Comparison of ENCODE assay signal across 28 cellular contexts in the genomic region with DNA sequence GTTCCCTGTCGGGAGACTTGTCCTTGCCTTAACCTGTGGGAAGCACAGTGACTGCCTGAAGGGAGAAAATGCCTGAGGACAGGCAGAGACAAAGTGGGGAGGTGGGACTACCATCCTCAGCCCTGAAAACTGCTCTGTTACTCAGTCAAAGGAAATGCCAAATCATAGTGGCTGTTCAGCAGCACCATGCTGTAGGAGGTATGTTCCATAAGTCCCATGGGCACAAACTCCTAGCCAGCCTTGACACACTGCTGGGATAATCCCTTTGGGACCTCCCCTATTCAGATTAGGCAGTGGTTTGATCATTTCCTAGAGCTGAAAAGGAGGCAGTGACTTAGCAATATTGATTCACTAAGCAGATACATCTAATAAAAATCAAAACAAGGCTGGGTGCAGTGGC.
"Had no signal": no experiment of that assay in that cellular context is flagged by ENCODE, and none has a peak within 500 bp of the region (broad histone marks: within the 10 kb centered on the region; RNA-seq: fewer than 3 reads in every experiment).

No MANE protein-coding gene starts in this region.

- H3K27me3 Mint-ChIP-seq: activated CD8-positive, alpha-beta T cell treated with anti-CD3 and anti-CD28 coated beads for 36 hours; activated naive CD4-positive, alpha-beta T cell treated with anti-CD3 and anti-CD28 coated beads, Interleukin-2, amount 10 ng/mL, durations not matched to agents 7 days and 5 days; activated naive CD8-positive, alpha-beta T cell treated with anti-CD3 and anti-CD28 coated beads for 36 hours had no signal

- H3K9ac ChIP-seq: SK-N-SH had no signal

- H3K36me3 ChIP-seq: adrenal gland, Peyer's patch, WERI-Rb-1 had no signal

- H3K4me2 ChIP-seq: SK-N-SH had no signal

- H3K27ac ChIP-seq: adrenal gland, Peyer's patch, RWPE1, SJCRH30, WERI-Rb-1 had no signal

- H3K4me1 ChIP-seq: adrenal gland, Peyer's patch, SJCRH30 had no signal

- DNase-seq: activated CD4-positive, alpha-beta T cell treated with anti-CD3 and anti-CD28 coated beads for 4 hours; activated CD8-positive, alpha-beta memory T cell treated with anti-CD3 and anti-CD28 coated beads, Interleukin-2, amount 50 U/mL, for 4 hours; activated CD8-positive, alpha-beta T cell treated with anti-CD3 and anti-CD28 coated beads for 36 hours; activated gamma-delta T cell treated with Interleukin-2 at 50 U/mL for 16 hours; activated naive CD4-positive, alpha-beta T cell treated with anti-CD3 and anti-CD28 coated beads, Interleukin-2, amount 10 ng/mL, durations not matched to agents 7 days and 5 days; activated naive CD8-positive, alpha-beta T cell treated with anti-CD3 and anti-CD28 coated beads for 36 hours; activated T-cell treated with anti-CD3 and anti-CD28 coated beads, Interleukin-2, amount 50 U/mL, for 72 hours; adrenal gland; anterior cingulate cortex; caudate nucleus; KG1; MV-4-11; NCI-H1092 treated with DMSO at 0.1 percent for 48 hours; NCI-H1417 treated with DMSO at 0.1 percent for 48 hours; NCI-H1694 treated with DMSO at 0.1 percent for 48 hours; NCI-H2029 treated with DMSO at 0.1 percent for 48 hours; NCI-H345; NCI-H510A; NCI-H526 treated with DMSO at 0.1 percent for 48 hours; Peyer's patch; Right ventricle myocardium superior; SJCRH30; SK-N-SH; T-helper 1 cell; WERI-Rb-1 had no signal

- ATAC-seq: activated CD4-positive, CD25-positive, alpha-beta regulatory T cell treated with anti-CD3 and anti-CD28 coated beads, Interleukin-2, amount 50 U/mL, for 24 hours; activated CD8-positive, alpha-beta T cell treated with anti-CD3 and anti-CD28 coated beads for 36 hours; activated T-cell treated with anti-CD3 and anti-CD28 coated beads, Interleukin-2, amount 50 U/mL, for 72 hours had no signal

- H3K27me3 ChIP-seq: adrenal gland, Peyer's patch, SJCRH30 had no signal

- H3K4me3 Mint-ChIP-seq: activated CD8-positive, alpha-beta T cell treated with anti-CD3 and anti-CD28 coated beads for 36 hours; activated naive CD4-positive, alpha-beta T cell treated with anti-CD3 and anti-CD28 coated beads, Interleukin-2, amount 10 ng/mL, durations not matched to agents 7 days and 5 days; activated naive CD8-positive, alpha-beta T cell treated with anti-CD3 and anti-CD28 coated beads for 36 hours; activated T-cell treated with anti-CD3 and anti-CD28 coated beads, Interleukin-2, amount 50 U/mL, for 72 hours had no signal

- H3K9me3 ChIP-seq: SK-N-SH had no signal

- H3K27ac Mint-ChIP-seq: activated CD8-positive, alpha-beta T cell treated with anti-CD3 and anti-CD28 coated beads for 36 hours; activated naive CD4-positive, alpha-beta T cell treated with anti-CD3 and anti-CD28 coated beads, Interleukin-2, amount 10 ng/mL, durations not matched to agents 7 days and 5 days; activated naive CD8-positive, alpha-beta T cell treated with anti-CD3 and anti-CD28 coated beads for 36 hours; activated T-cell treated with anti-CD3 and anti-CD28 coated beads, Interleukin-2, amount 50 U/mL, for 72 hours; activated T-helper 2 cell treated with anti-CD3 and anti-CD28 coated beads, Interferon-gamma antibody, Interleukin-2, Interleukin-4, amounts not matched to agents 10 μg/mL and 5 μg/mL and 100 μg/mL, durations not matched to agents 14 hours and 24 hours and 36 hours had no signal

- H3K4me3 ChIP-seq: adrenal gland, Peyer's patch, SJCRH30 had no signal
